In genomic region chr12:68331869-68332725, GRCh38 we compare ENCODE assay signal across 8 cellular contexts. TPM values are rescaled to one million over a fixed set of nuclear protein-coding genes. Genes with fewer than 3 reads are reported as not detected.
DNase-seq lines count a peak whose midpoint lies in the region; ATAC-seq and TF ChIP-seq lines count a peak whose summit lies in the region.

A gene with protein sequence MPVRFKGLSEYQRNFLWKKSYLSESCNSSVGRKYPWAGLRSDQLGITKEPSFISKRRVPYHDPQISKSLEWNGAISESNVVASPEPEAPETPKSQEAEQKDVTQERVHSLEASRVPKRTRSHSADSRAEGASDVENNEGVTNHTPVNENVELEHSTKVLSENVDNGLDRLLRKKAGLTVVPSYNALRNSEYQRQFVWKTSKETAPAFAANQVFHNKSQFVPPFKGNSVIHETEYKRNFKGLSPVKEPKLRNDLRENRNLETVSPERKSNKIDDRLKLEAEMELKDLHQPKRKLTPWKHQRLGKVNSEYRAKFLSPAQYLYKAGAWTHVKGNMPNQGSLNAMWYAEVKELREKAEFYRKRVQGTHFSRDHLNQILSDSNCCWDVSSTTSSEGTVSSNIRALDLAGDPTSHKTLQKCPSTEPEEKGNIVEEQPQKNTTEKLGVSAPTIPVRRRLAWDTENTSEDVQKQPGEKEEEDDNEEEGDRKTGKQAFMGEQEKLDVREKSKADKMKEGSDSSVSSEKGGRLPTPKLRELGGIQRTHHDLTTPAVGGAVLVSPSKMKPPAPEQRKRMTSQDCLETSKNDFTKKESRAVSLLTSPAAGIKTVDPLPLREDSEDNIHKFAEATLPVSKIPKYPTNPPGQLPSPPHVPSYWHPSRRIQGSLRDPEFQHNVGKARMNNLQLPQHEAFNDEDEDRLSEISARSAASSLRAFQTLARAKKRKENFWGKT (minus strand): TSS chr12:68332362. CDS start chr12:68332245, 117 bp downstream.

- DNase-seq in GM12864 (ENCODE audit: low read depth) = peak; percentile 96
- peak; percentile 99 to 100 (median 100) for DNase-seq in NCI-H1417 (lab: John Stamatoyannopoulos, UW)
- peak; percentile 95 to 98 for DNase-seq in SW 1271 (lab: John Stamatoyannopoulos, UW)
- peak; percentile 94 for DNase-seq in activated naive CD8-positive, alpha-beta T cell treated with anti-CD3 and anti-CD28 coated beads, Interleukin-2, amount 50 U/mL, for 16 hours (ENCODE audit: low read depth, low spot score)
- DNase-seq in cardiac muscle cell (ENCODE audit: low read depth in 1 of 2, low spot score in 1 of 2) = peak; percentile 99 to 100
- DNase-seq in tibial nerve (ENCODE audit: low spot score in 2 of 2) = peak; percentile 93 to 97

- peak; percentile 69 to 77 for TF ChIP-seq EP300 in tibial nerve (IDR thresholded peaks at IDR 0.05)

- no peaks in the 10 kb centered on the region for H3K9me3 ChIP-seq in cardiac muscle cell (ENCODE audit: low read depth)
- H3K9me3 ChIP-seq in parathyroid adenoma (ENCODE audit: control insufficient read depth, low read length) = no peaks in the 10 kb centered on the region
- no peaks in the 10 kb centered on the region for H3K9me3 ChIP-seq in tibial nerve

- ATAC-seq in HG02759 (IDR thresholded peaks at IDR 0.05; ENCODE audit: unreplicated experiment) = peak; percentile 98

- H3K79me2 ChIP-seq in parathyroid adenoma = no peaks in the 10 kb centered on the region

- H3K27me3 ChIP-seq in cardiac muscle cell (no peaks in the 10 kb centered on the region), parathyroid adenoma (ENCODE audit: control insufficient read depth, insufficient read depth, low read length) (no peaks in the 10 kb centered on the region), tibial nerve (no peaks in the 10 kb centered on the region)

- WGBS in tibial nerve, 2 donors = 0% methylated on average over 47 to 49 of the region's 59 CpGs

- peak within 1 kb of the TSS; percentile 89 for H3K4me3 ChIP-seq in GM12864 (ENCODE audit: low read depth, low read length)
- H3K4me3 ChIP-seq in cardiac muscle cell = peak within 1 kb of the TSS; percentile 63
- peak within 1 kb of the TSS; percentile 73 for H3K4me3 ChIP-seq in parathyroid adenoma (ENCODE audit: low read depth, low read length)
- H3K4me3 ChIP-seq in tibial nerve = peak within 1 kb of the TSS; percentile 66 to 92 (median 73)

- H3K27ac ChIP-seq in cardiac muscle cell (peak within 1 kb of the TSS; percentile 75), parathyroid adenoma (peak within 1 kb of the TSS; percentile 41), tibial nerve (peak within 1 kb of the TSS in 3 of 4 donors; percentile 71 to 82 (median 72))

- peak within 1 kb of the TSS; percentile 89 for H3K4me2 ChIP-seq in parathyroid adenoma (ENCODE audit: low read length)

- no peaks in the 10 kb centered on the region for H3K36me3 ChIP-seq in cardiac muscle cell
- H3K36me3 ChIP-seq in parathyroid adenoma (ENCODE audit: control insufficient read depth, insufficient read depth, low read length) = no peaks in the 10 kb centered on the region
- peaks cover 0 to 16% (median 0%) of the 10 kb centered on the region in 3 donors for H3K36me3 ChIP-seq in tibial nerve

- peaks cover 8% of the 10 kb centered on the region for H3K4me1 ChIP-seq in cardiac muscle cell (ENCODE audit: low read depth)
- peaks cover 4% of the 10 kb centered on the region for H3K4me1 ChIP-seq in parathyroid adenoma
- peaks cover 0 to 23% (median 5%) of the 10 kb centered on the region in 4 donors for H3K4me1 ChIP-seq in tibial nerve

- H2AFZ ChIP-seq in parathyroid adenoma = peak within 1 kb of the TSS; percentile 84

- H3K9ac ChIP-seq in parathyroid adenoma = no peak within 1 kb of the TSS

- TF ChIP-seq POLR2A in tibial nerve (IDR thresholded peaks at IDR 0.05) = peak in 1 of 2 donors; percentile 71

- no peak for TF ChIP-seq CTCF in GM12864 (IDR thresholded peaks at IDR 0.05; ENCODE audit: low read depth, low read length, missing control alignments)
- TF ChIP-seq CTCF in cardiac muscle cell (IDR thresholded peaks at IDR 0.05; ENCODE audit: low read depth, low read length) = no peak
- no peak for TF ChIP-seq CTCF in parathyroid adenoma (IDR thresholded peaks at IDR 0.05)
- peak in 1 of 5 experiments; percentile 45 for TF ChIP-seq CTCF in tibial nerve (IDR thresholded peaks at IDR 0.05)

RNA-seq across cellular contexts. Expression of the gene that starts here (rescaled TPM):
- 13.9 and 23.9 TPM in 2 replicates for total RNA-seq in cardiac muscle cell
- 13.4 and 18.0 TPM in 2 replicates for polyA plus RNA-seq in cardiac muscle cell
- total RNA-seq in tibial nerve = 10 to 100 TPM; 11.2 to 49.8 (median 23.3) TPM

Comparison
In these comparisons a context has a peak if more than half of its experiments do, and no peak if none do; other contexts are left out.
1. Peak in every context shown above with its lines: DNase-seq, ATAC-seq, H3K4me3 ChIP-seq and H3K27ac ChIP-seq.